ENCODE assay signal across 8 cellular contexts in the genomic region with DNA sequence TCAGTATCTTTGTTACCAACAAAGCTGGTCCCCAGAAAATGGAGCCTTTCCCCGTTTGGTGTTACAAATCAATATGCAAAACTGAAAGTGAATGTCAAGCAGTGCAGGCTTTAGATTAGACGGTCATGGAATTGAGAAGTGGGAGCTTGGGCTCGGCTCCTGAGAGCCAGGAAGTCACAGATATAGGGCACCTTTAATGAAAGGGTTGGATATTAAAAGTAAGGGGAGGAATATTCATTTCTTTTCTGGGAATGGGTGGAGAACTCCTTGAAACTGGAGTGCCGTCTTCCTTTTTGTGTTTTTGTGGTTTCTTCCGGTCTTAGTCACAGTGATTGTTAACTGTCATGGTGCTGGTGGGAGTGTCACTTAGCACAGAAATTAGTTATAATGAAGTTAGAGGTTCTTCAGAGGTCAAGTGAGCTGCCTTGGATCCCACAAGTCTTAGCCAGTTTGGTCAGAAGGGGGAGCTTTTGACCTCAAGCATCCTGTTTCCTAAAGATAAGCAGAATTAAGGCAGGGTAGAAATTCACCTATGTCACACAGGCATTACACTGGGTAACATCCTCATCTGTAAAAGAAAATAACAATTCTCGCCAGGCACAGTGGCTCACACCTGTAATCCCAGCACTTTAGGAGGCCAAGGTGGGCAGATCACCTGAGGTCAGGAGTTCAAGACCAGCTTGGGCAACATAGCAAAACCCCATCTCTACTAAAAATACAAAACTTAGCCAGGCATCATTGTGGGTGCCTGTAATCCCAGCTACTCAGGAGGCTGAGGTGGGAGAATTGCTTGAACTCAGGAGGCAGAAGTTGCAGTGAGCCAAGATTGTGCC. TPM values are rescaled to one million over a fixed set of nuclear protein-coding genes. Genes with fewer than 3 reads are reported as not detected.
DNase-seq lines count a peak whose midpoint lies in the region; ATAC-seq and TF ChIP-seq lines count a peak whose summit lies in the region.

No MANE protein-coding gene starts in this region.

- peak; percentile 60 for DNase-seq in activated naive CD4-positive, alpha-beta T cell treated with Interleukin-2 at 50 U/mL for 16 hours
- DNase-seq in activated naive CD4-positive, alpha-beta T cell (lab: John Stamatoyannopoulos, UW): no peak
- DNase-seq in T-helper 22 cell (ENCODE audit: low read depth) (peak; percentile 59), coronary artery (ENCODE audit: low spot score) (no peak), naive B cell (peak; percentile 39), middle frontal gyrus (ENCODE audit: extremely low spot score, low spot score) (no peak), pons (ENCODE audit: low spot score) (no peak)

- H3K27ac Mint-ChIP-seq in naive B cell: peak overlapping the region; percentile 88 to 95 (median 91)

- no peaks in the 10 kb centered on the region for H3K27me3 Mint-ChIP-seq in naive B cell

- peak overlapping the region in 1 of 2 donors; percentile 77 for H3K27ac ChIP-seq in coronary artery

- peaks cover 40 to 56% (median 44%) of the 10 kb centered on the region in 3 donors for H3K4me1 Mint-ChIP-seq in naive B cell

- no peak for TF ChIP-seq CTCF in coronary artery (IDR thresholded peaks at IDR 0.05)

- H3K4me3 Mint-ChIP-seq in naive B cell: peak overlapping the region; percentile 71 to 93 (median 84)

- H3K36me3 Mint-ChIP-seq in naive B cell: peaks cover 0 to 4% of the 10 kb centered on the region in 2 donors

- peak; percentile 69 for ATAC-seq in HG03378 (IDR thresholded peaks at IDR 0.05; ENCODE audit: unreplicated experiment)
- peak; percentile 25 to 32 for ATAC-seq in naive B cell (ENCODE audit: low read depth in 2 of 2)

- H3K9me3 Mint-ChIP-seq in naive B cell: peaks cover 0 to 5% (median 3%) of the 10 kb centered on the region in 7 donors

- peak overlapping the region; percentile 42 for H3K4me3 ChIP-seq in coronary artery

RNA-seq across cellular contexts. Expression of a gene that starts 9.6 kb away (rescaled TPM):
- polyA plus RNA-seq in naive B cell (ENCODE audit: low read depth in 6 of 6): 1,000 to 10,000 TPM; 1,122 to 1,685 (median 1,504) TPM

RNA-seq across cellular contexts. Expression of a gene that starts 33.0 kb away (rescaled TPM):
- polyA plus RNA-seq in naive B cell (ENCODE audit: low read depth in 6 of 6): not detected

RNA-seq across cellular contexts. Expression of a gene that starts 54.7 kb away (rescaled TPM):
- not detected for polyA plus RNA-seq in naive B cell (ENCODE audit: low read depth in 6 of 6)

RNA-seq across cellular contexts. Expression of a gene that starts 55.3 kb away (rescaled TPM):
- polyA plus RNA-seq in naive B cell (ENCODE audit: low read depth in 6 of 6): not detected

Comparison
In these comparisons a context has a peak if more than half of its experiments do, and no peak if none do; other contexts are left out.
1. DNase-seq: peak in activated naive CD4-positive, alpha-beta T cell treated with Interleukin-2 at 50 U/mL for 16 hours (single experiment), T-helper 22 cell (single experiment) and naive B cell (single experiment); none in activated naive CD4-positive, alpha-beta T cell (0 of 4), coronary artery (single experiment), middle frontal gyrus (single experiment) and pons (single experiment).